15 cellular contexts compared by ENCODE assay signal in the genomic region with DNA sequence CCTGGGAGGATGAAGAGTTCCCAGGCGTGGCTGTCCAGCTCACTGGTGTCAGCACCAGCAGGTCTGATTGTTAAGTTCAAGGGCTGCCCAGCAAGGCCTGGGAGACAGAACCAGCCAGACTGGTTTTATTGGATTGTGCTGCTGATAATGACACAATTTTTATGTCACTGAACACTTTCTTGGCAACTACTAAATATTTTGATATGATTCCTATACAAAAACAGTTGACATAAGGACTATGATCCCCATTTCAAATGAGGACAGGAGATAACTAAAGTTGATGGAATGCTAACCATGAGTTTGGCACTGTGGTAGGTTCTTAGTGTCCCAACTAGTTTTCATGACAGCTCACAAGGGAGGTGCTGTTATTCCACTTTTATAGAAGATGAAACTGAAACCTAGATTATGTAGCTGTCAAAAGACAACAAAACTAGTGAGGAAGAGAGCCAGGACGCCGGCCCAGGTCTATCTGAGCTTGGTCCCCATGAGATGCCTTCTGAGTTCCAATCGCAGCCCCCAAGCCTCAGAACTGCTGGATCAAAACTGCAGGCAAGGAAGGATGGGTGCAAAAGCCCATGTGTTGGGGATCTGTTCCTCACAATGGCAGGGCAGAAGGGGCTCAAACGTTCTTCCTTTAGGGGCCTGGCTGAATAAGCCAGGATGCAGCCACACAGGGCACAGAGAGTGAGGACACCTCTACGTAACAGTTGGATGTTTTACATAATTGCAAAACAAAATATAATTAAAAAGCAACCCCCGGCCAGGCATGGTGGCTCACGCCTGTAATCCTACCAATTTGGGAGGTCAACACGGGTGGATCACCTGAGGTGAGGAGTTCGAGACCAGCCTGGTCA. TPM values are rescaled to one million over a fixed set of nuclear protein-coding genes. Genes with fewer than 3 reads are reported as not detected.
DNase-seq lines count a peak whose midpoint lies in the region; ATAC-seq and TF ChIP-seq lines count a peak whose summit lies in the region.
"Had no signal": no experiment of that assay in that cellular context is flagged by ENCODE, and none has a peak within 500 bp of the region (broad histone marks: within the 10 kb centered on the region; RNA-seq: fewer than 3 reads in every experiment).

No MANE protein-coding gene starts in this region.

- intact Hi-C loops in right cardiac atrium (cut with DNase I): no loop called here
- intact Hi-C loops in gastrocnemius medialis (cut with DNase I; ENCODE audit: low total_unique reads): no loop called here
- intact Hi-C loops in naive thymus-derived CD4-positive, alpha-beta T cell (cut with micrococcal nuclease): no loop called here

- peak; percentile 96 for DNase-seq in HT-29 (ENCODE audit: low spot score)
- peak; percentile 46 for DNase-seq in RWPE1 (ENCODE audit: low spot score)
- peak in 1 of 3 donors; percentile 37 for DNase-seq in right cardiac atrium
- peak in 1 of 2 donors; percentile 35 for DNase-seq in gastrocnemius medialis
- DNase-seq in UCSD-AML1 (lab: John Stamatoyannopoulos, UW; ENCODE audit: unreplicated experiment): no peak
- DNase-seq in NCI-H2081 (lab: John Stamatoyannopoulos, UW): no peak
- no peak for DNase-seq in naive thymus-derived CD4-positive, alpha-beta T cell
- DNase-seq: adrenal gland; effector memory CD8-positive, alpha-beta T cell; hippocampal formation; natural killer cell; NCI-H1694; OCI-M1; stimulated activated CD8-positive, alpha-beta memory T cell treated with anti-CD3 and anti-CD28 coated beads, Interleukin-4, amount 100 ng/mL, for 48 hours had no signal

- POLR2A ChIA-PET in RWPE1 (lab: Yijun Ruan, JAX; ENCODE audit: low non-redundant PET): no interaction called here
- POLR2A ChIA-PET in naive thymus-derived CD4-positive, alpha-beta T cell (lab: Charles Lee): no interaction called here

- ATAC-seq in right cardiac atrium (peak; percentile 49 to 80), gastrocnemius medialis (peak; percentile 79 to 88), HG03097 (IDR thresholded peaks at IDR 0.05; ENCODE audit: low FRiP score, unreplicated experiment) (no peak)
- no peak for ATAC-seq in naive thymus-derived CD4-positive, alpha-beta T cell
- ATAC-seq: effector memory CD8-positive, alpha-beta T cell; natural killer cell had no signal

- peaks cover 0 to 20% (median 8%) of the 10 kb centered on the region in 5 donors for H3K27me3 Mint-ChIP-seq in naive thymus-derived CD4-positive, alpha-beta T cell

- TF ChIP-seq CTCF in RWPE1 (conservative IDR thresholded peaks at IDR 0.05; ENCODE audit: low read depth) (no peak), gastrocnemius medialis (IDR thresholded peaks at IDR 0.05 in 4 of 5, conservative IDR thresholded peaks at IDR 0.05 in 1 of 5) (no peak)

- no peaks in the 10 kb centered on the region for H3K36me3 ChIP-seq in gastrocnemius medialis
- H3K36me3 ChIP-seq in naive thymus-derived CD4-positive, alpha-beta T cell (ENCODE audit: control insufficient read depth in 2 of 3, insufficient read depth in 3 of 3, low read length in 3 of 3): no peaks in the 10 kb centered on the region
- H3K36me3 ChIP-seq: adrenal gland had no signal

- H3K4me3 Mint-ChIP-seq in naive thymus-derived CD4-positive, alpha-beta T cell: no peak overlapping the region
- H3K4me3 Mint-ChIP-seq: effector memory CD8-positive, alpha-beta T cell; natural killer cell had no signal

- WGBS in right cardiac atrium: 70% methylated on average over 10 of the region's 10 CpGs

- TF ChIP-seq POLR2A in gastrocnemius medialis (IDR thresholded peaks at IDR 0.05): no peak

- H3K4me1 Mint-ChIP-seq in naive thymus-derived CD4-positive, alpha-beta T cell: peaks cover 0 to 8% (median 0%) of the 10 kb centered on the region in 7 donors
- H3K4me1 Mint-ChIP-seq: natural killer cell had no signal

- H3K36me3 Mint-ChIP-seq in naive thymus-derived CD4-positive, alpha-beta T cell: no peaks in the 10 kb centered on the region
- H3K36me3 Mint-ChIP-seq: natural killer cell had no signal

- H3K4me3 ChIP-seq in right cardiac atrium (ENCODE audit: low read length): no peak overlapping the region
- peak overlapping the region in 2 of 4 donors; percentile 17 to 40 for H3K4me3 ChIP-seq in gastrocnemius medialis
- no peak overlapping the region for H3K4me3 ChIP-seq in naive thymus-derived CD4-positive, alpha-beta T cell (ENCODE audit: low read length)
- H3K4me3 ChIP-seq: adrenal gland had no signal

- in situ Hi-C loops in gastrocnemius medialis (cut with MboI; ENCODE audit: low sequenced_read_pairs in 4 of 4): no loop called here

- H3K27ac ChIP-seq in RWPE1 (no peak overlapping the region), right cardiac atrium (ENCODE audit: low read length) (peak overlapping the region; percentile 79), gastrocnemius medialis (peak overlapping the region; percentile 73 to 93 (median 80))
- H3K27ac ChIP-seq in naive thymus-derived CD4-positive, alpha-beta T cell (ENCODE audit: low read depth, low read length): no peak overlapping the region
- H3K27ac ChIP-seq: adrenal gland had no signal

- H3K27me3 ChIP-seq in right cardiac atrium (ENCODE audit: control insufficient read depth, insufficient read depth) (no peaks in the 10 kb centered on the region), gastrocnemius medialis (no peaks in the 10 kb centered on the region)
- no peaks in the 10 kb centered on the region for H3K27me3 ChIP-seq in naive thymus-derived CD4-positive, alpha-beta T cell (ENCODE audit: control insufficient read depth in 2 of 2, insufficient read depth in 2 of 2, low read length in 2 of 2)
- H3K27me3 ChIP-seq: adrenal gland had no signal

- H3K9me3 ChIP-seq in right cardiac atrium (ENCODE audit: control insufficient read depth, low read length) (no peaks in the 10 kb centered on the region), gastrocnemius medialis (no peaks in the 10 kb centered on the region)
- no peaks in the 10 kb centered on the region for H3K9me3 ChIP-seq in naive thymus-derived CD4-positive, alpha-beta T cell (ENCODE audit: control insufficient read depth in 2 of 3, low read length in 3 of 3)
- H3K9me3 ChIP-seq: adrenal gland had no signal

- CTCF ChIA-PET in RWPE1 (lab: Yijun Ruan, JAX): interaction anchor here (0.6 kb wide), 1 partner anchor 284 kb away, joined by 3 read pairs; no protein-coding TSS in a partner anchor
- CTCF ChIA-PET in naive thymus-derived CD4-positive, alpha-beta T cell (lab: Charles Lee): no interaction called here

- H3K27ac Mint-ChIP-seq in naive thymus-derived CD4-positive, alpha-beta T cell: peak overlapping the region in 1 of 9 donors; percentile 13
- H3K27ac Mint-ChIP-seq: effector memory CD8-positive, alpha-beta T cell; natural killer cell had no signal

- H3K4me1 ChIP-seq in right cardiac atrium (ENCODE audit: control insufficient read depth, insufficient read depth, low read length) (peaks cover 15% of the 10 kb centered on the region), gastrocnemius medialis (peaks cover 48 to 67% of the 10 kb centered on the region in 2 donors)
- H3K4me1 ChIP-seq in naive thymus-derived CD4-positive, alpha-beta T cell (ENCODE audit: control insufficient read depth in 2 of 2, insufficient read depth in 2 of 2, low read length in 2 of 2): no peaks in the 10 kb centered on the region
- H3K4me1 ChIP-seq: adrenal gland had no signal

- H3K9me3 Mint-ChIP-seq in naive thymus-derived CD4-positive, alpha-beta T cell: no peaks in the 10 kb centered on the region
- H3K9me3 Mint-ChIP-seq: natural killer cell had no signal

RNA-seq across cellular contexts. Expression of gene COBL, which starts 52.8 kb away (rescaled TPM):
- 7.6 and 8.6 TPM in 2 replicates for total RNA-seq in HT-29 (2014; rRNA removed; shearing (Covaris generic))
- total RNA-seq in right cardiac atrium: 10 to 100 TPM; 45.9 to 56.5 (median 54.7) TPM
- 27.0 TPM for polyA plus RNA-seq in right cardiac atrium
- total RNA-seq in gastrocnemius medialis: 100 to 1,000 TPM in 2 of 4 donors, 10 to 100 TPM in 2; 82.1 to 170 (median 124) TPM
- under 1 TPM in 1 of 5 experiments, not detected in 4; 0.08 TPM for total RNA-seq in naive thymus-derived CD4-positive, alpha-beta T cell
- not detected for polyA plus RNA-seq in naive thymus-derived CD4-positive, alpha-beta T cell
- total RNA-seq: natural killer cell had no signal

Comparison
In these comparisons a context has a peak if more than half of its experiments do, and no peak if none do; other contexts are left out.
1. DNase-seq: peak in HT-29 (single experiment) and RWPE1 (single experiment); none in UCSD-AML1 (single experiment), NCI-H2081 (0 of 2) and naive thymus-derived CD4-positive, alpha-beta T cell (0 of 9).
2. H3K27ac ChIP-seq: peak in right cardiac atrium (single experiment) and gastrocnemius medialis (4 of 4); none in RWPE1 (single experiment) and naive thymus-derived CD4-positive, alpha-beta T cell (single experiment).
3. ATAC-seq: peak in right cardiac atrium (2 of 2) and gastrocnemius medialis (2 of 2); none in HG03097 (single experiment) and naive thymus-derived CD4-positive, alpha-beta T cell (single experiment).